Comparison of ENCODE assay signal across 8 cellular contexts in genomic region chr21:35051287-35051818, GRCh38. TPM values are rescaled to one million over a fixed set of nuclear protein-coding genes. Genes with fewer than 3 reads are reported as not detected.
A peak's percentile ranks its signal among the peaks of the same experiment; 100 is the strongest.
DNase-seq lines count a peak whose midpoint lies in the region; ATAC-seq and TF ChIP-seq lines count a peak whose summit lies in the region.

No MANE protein-coding gene starts in this region.

- intact Hi-C loops in HCT116 (cut with micrococcal nuclease) (loop anchor here (1.0 to 5.0 kb wide), 6 partner anchors 64 to 977 kb away; no protein-coding TSS in a partner anchor), PC-3 (cut with micrococcal nuclease) (loop anchor here (1.0 to 5.0 kb wide), 12 partner anchors 33 to 976 kb away; no protein-coding TSS in a partner anchor), transverse colon (cut with DNase I; ENCODE audit: low total_unique reads) (loop anchor here (5.0 kb wide), 1 partner anchor 271 kb away; no protein-coding TSS in a partner anchor)

- in situ Hi-C loops in transverse colon (cut with MboI; ENCODE audit: low pct_ligation_motif_present in 1 of 4, low pct_unique_long_range_greater_than_20kb in 1 of 4, low sequenced_read_pairs in 3 of 4), result loop anchor here in 1 of 4 donors (25.0 kb wide), 1 partner anchor 136 kb away; no protein-coding TSS in a partner anchor

- CTCF ChIA-PET in HCT116 (lab: Charles Lee) (interaction anchor here (0.9 to 1.7 kb wide), 6 partner anchors 14 to 349 kb away, joined by 3 to 14 read pairs (median 4); no protein-coding TSS in a partner anchor), PC-3 (lab: Charles Lee) (interaction anchor here (0.7 to 1.8 kb wide), 5 partner anchors 15 to 789 kb away, joined by 3 to 5 read pairs (median 4); no protein-coding TSS in a partner anchor)

- peak overlapping the region; percentile 86 for H2AFZ ChIP-seq in HCT116 (ENCODE audit: low read depth, low read length, poor library complexity, severe bottlenecking)
- peak overlapping the region; percentile 61 for H2AFZ ChIP-seq in PC-3 (ENCODE audit: low read length)
- no peak overlapping the region for H2AFZ ChIP-seq in parathyroid adenoma

- H3F3A ChIP-seq in PC-3 (ENCODE audit: low read length, unreplicated experiment), result peaks cover 12% of the 10 kb centered on the region

- H3K4me2 ChIP-seq in HCT116 (ENCODE audit: low read length) (peak overlapping the region; percentile 73), PC-3 (ENCODE audit: low read length) (peak overlapping the region; percentile 90), parathyroid adenoma (ENCODE audit: low read length) (no peak overlapping the region)

- POLR2A ChIA-PET in HCT116 (lab: Charles Lee) (interaction anchor here (1.7 kb wide), 1 partner anchor 87 kb away, joined by 4 read pairs; no protein-coding TSS in a partner anchor), PC-3 (lab: Charles Lee; ENCODE audit: unreplicated experiment) (interaction anchor here (0.5 to 0.7 kb wide), 4 partner anchors 51 to 436 kb away, joined by 3 to 4 read pairs (median 4); no protein-coding TSS in a partner anchor)

- H3K4me1 ChIP-seq in HCT116 (ENCODE audit: control insufficient read depth in 1 of 2, insufficient read depth in 2 of 2, low read length in 2 of 2) (peaks cover 27 to 50% of the 10 kb centered on the region in 2 experiments), PC-3 (ENCODE audit: insufficient read depth, low read length) (peaks cover 46% of the 10 kb centered on the region), foreskin keratinocyte (peaks cover 30% of the 10 kb centered on the region), parathyroid adenoma (no peaks in the 10 kb centered on the region), transverse colon (peaks cover 15 to 42% (median 28%) of the 10 kb centered on the region in 4 donors)

- TF ChIP-seq RAD21 in HCT116 (IDR thresholded peaks at IDR 0.05; ENCODE audit: low read depth), result peak; percentile 76

- no peaks in the 10 kb centered on the region for H4K20me1 ChIP-seq in HCT116 (ENCODE audit: insufficient read depth)
- no peaks in the 10 kb centered on the region for H4K20me1 ChIP-seq in PC-3 (ENCODE audit: low read length)

- H3K27ac ChIP-seq in HCT116 (ENCODE audit: low read depth, low read length) (peak overlapping the region; percentile 43; the same call in 1 of the 2 replicates), PC-3 (ENCODE audit: low read length) (peak overlapping the region; percentile 91), foreskin keratinocyte (no peak overlapping the region), parathyroid adenoma (no peak overlapping the region), transverse colon (peak overlapping the region; percentile 72 to 77 (median 73))

- DNase-seq in AML-193 (lab: John Stamatoyannopoulos, UW) (peak; percentile 97 to 98), HCT116 (ENCODE audit: low read depth, low spot score) (peak; percentile 80), PC-3 (peak; percentile 97), foreskin keratinocyte (peak in 1 of 2 donors; percentile 21), transverse colon (peak; percentile 89)
- DNase-seq in activated T-helper 1 cell treated with anti-CD3 and anti-CD28 coated beads, Interleukin-2, amount 50 U/mL, for 16 hours (ENCODE audit: low read depth in 1 of 2, low spot score in 1 of 2), result peak; percentile 68 to 71

- TF ChIP-seq POLR2A in HCT116 (IDR thresholded peaks at IDR 0.05; ENCODE audit: borderline replicate concordance, extremely low read depth, insufficient read depth, insufficient read length) (no peak), transverse colon (IDR thresholded peaks at IDR 0.05) (peak; percentile 15)

- H3K27me3 ChIP-seq in HCT116 (ENCODE audit: insufficient read depth, low read length) (no peaks in the 10 kb centered on the region), PC-3 (ENCODE audit: low read length) (no peaks in the 10 kb centered on the region), foreskin keratinocyte (no peaks in the 10 kb centered on the region), parathyroid adenoma (ENCODE audit: control insufficient read depth, insufficient read depth, low read length) (no peaks in the 10 kb centered on the region), transverse colon (no peaks in the 10 kb centered on the region)

- H3K36me3 ChIP-seq in HCT116 (ENCODE audit: control insufficient read depth in 1 of 2, insufficient read depth in 2 of 2, low read length in 2 of 2) (no peaks in the 10 kb centered on the region), PC-3 (ENCODE audit: low read depth, low read length) (no peaks in the 10 kb centered on the region), parathyroid adenoma (ENCODE audit: control insufficient read depth, insufficient read depth, low read length) (no peaks in the 10 kb centered on the region), transverse colon (no peaks in the 10 kb centered on the region)

- no peaks in the 10 kb centered on the region for H3K79me2 ChIP-seq in HCT116 (ENCODE audit: insufficient read depth, low read length)
- peaks cover 28% of the 10 kb centered on the region for H3K79me2 ChIP-seq in PC-3 (ENCODE audit: low read length)
- H3K79me2 ChIP-seq in parathyroid adenoma, result no peaks in the 10 kb centered on the region

- BruUV-seq in HCT116 (replicated peaks; lab: Mats Ljungman, UMichigan) (no TSS peak), PC-3 (replicated peaks; lab: Mats Ljungman, UMichigan) (no TSS peak)

- WGBS in transverse colon (ENCODE audit: low coverage in 1 of 2), 2 donors, result 0 to 3% methylated on average over 4 to 12 of the region's 12 CpGs

- TF ChIP-seq EP300 in transverse colon (IDR thresholded peaks at IDR 0.05; ENCODE audit: low read depth), result no peak

- RAD21 ChIA-PET in HCT116 (lab: Charles Lee; ENCODE audit: low non-redundant PET in 1 of 2, low total read pairs in 2 of 2, uncharacterized antibody in 2 of 2, unreplicated experiment in 2 of 2), result interaction anchor here in 1 of 2 experiments (1.2 to 1.7 kb wide), 3 partner anchors 166 to 349 kb away, joined by 4 to 11 read pairs (median 4); no protein-coding TSS in a partner anchor

- TF ChIP-seq CTCF in HCT116 (IDR thresholded peaks at IDR 0.05 in 2 of 3, conservative IDR thresholded peaks at IDR 0.05 in 1 of 3; ENCODE audit: borderline replicate concordance in 1 of 3, insufficient read depth in 1 of 3, low read depth in 2 of 3, low read length in 2 of 3) (peak; percentile 42 to 78 (median 75); a peak in 5 of 6 replicates), PC-3 (conservative IDR thresholded peaks at IDR 0.05; ENCODE audit: low read depth, low read length) (peak; percentile 88), foreskin keratinocyte (conservative IDR thresholded peaks at IDR 0.05) (peak; percentile 39), parathyroid adenoma (IDR thresholded peaks at IDR 0.05) (peak; percentile 15), transverse colon (IDR thresholded peaks at IDR 0.05) (peak; percentile 47 to 80 (median 64))

- ATAC-seq in HCT116 (peak; percentile 91), PC-3 (peak; percentile 59), foreskin keratinocyte (no peak), HG02870 (IDR thresholded peaks at IDR 0.05; ENCODE audit: unreplicated experiment) (no peak)

- H3K9me3 ChIP-seq in HCT116 (ENCODE audit: control insufficient read depth in 1 of 2, insufficient read depth in 1 of 2, low read depth in 1 of 2, low read length in 2 of 2), result no peaks in the 10 kb centered on the region
- H3K9me3 ChIP-seq in PC-3 (ENCODE audit: low read length), result no peaks in the 10 kb centered on the region
- H3K9me3 ChIP-seq in parathyroid adenoma (ENCODE audit: control insufficient read depth, low read length), result no peaks in the 10 kb centered on the region
- H3K9me3 ChIP-seq in transverse colon, result no peaks in the 10 kb centered on the region

- H3K9me2 ChIP-seq in HCT116 (ENCODE audit: insufficient read depth) (no peaks in the 10 kb centered on the region), PC-3 (replicated peaks; ENCODE audit: low read length) (no peaks in the 10 kb centered on the region)

- H3K9ac ChIP-seq in HCT116 (ENCODE audit: low read length), result peak overlapping the region; percentile 43
- H3K9ac ChIP-seq in PC-3 (ENCODE audit: low read length), result peak overlapping the region; percentile 75
- H3K9ac ChIP-seq in parathyroid adenoma, result no peak overlapping the region

- H3K4me3 ChIP-seq in HCT116 (replicated peaks in 1 of 2; ENCODE audit: low read depth in 1 of 2, low read length in 2 of 2), result peak overlapping the region in 1 of 2 experiments; percentile 31; a peak in 2 of 4 replicates
- peak overlapping the region; percentile 23; the same call in 1 of the 2 replicates for H3K4me3 ChIP-seq in PC-3 (ENCODE audit: low read length)
- no peak overlapping the region for H3K4me3 ChIP-seq in parathyroid adenoma (ENCODE audit: low read depth, low read length)
- no peak overlapping the region for H3K4me3 ChIP-seq in transverse colon

TF ChIP-seq in HCT116, 20 proteins besides CTCF, POLR2A, EP300 and RAD21 (continues in another document):
- TF ChIP-seq POLR2AphosphoS5 (IDR thresholded peaks at IDR 0.05; ENCODE audit: low read depth, low read length), result peak; percentile 39; the same call in 1 of the 2 replicates
- peak; percentile 94 for TF ChIP-seq TCF7L2 (IDR thresholded peaks at IDR 0.05; ENCODE audit: borderline replicate concordance, extremely low read depth, insufficient read depth, insufficient read length)
- peak; percentile 69 for TF ChIP-seq CEBPB (IDR thresholded peaks at IDR 0.05; ENCODE audit: low read depth)
- no peak for TF ChIP-seq ZBTB33 (IDR thresholded peaks at IDR 0.05; ENCODE audit: extremely low read depth, insufficient replicate concordance, low read length)
- TF ChIP-seq SIN3A (IDR thresholded peaks at IDR 0.05; ENCODE audit: low read depth), result no peak
- no peak for TF ChIP-seq ZFX (IDR thresholded peaks at IDR 0.05)
- no peak for TF ChIP-seq EGR1 (IDR thresholded peaks at IDR 0.05; ENCODE audit: low read depth)
- peak; percentile 47; the same call in 1 of the 2 replicates for TF ChIP-seq SP1 (IDR thresholded peaks at IDR 0.05; ENCODE audit: low read depth)

RNA-seq across cellular contexts. Expression of gene RUNX1, which starts 2.3 kb away (rescaled TPM):
- total RNA-seq in HCT116 (2021; ENCODE audit: unreplicated experiment) (33.5 TPM), PC-3 (2014; rRNA removed) (55.2 and 77.8 TPM in 2 replicates), foreskin keratinocyte (28.4 and 29.8 TPM in 2 replicates), transverse colon (10 to 100 TPM in 3 of 4 donors, 1 to 10 TPM in 1; 8.3 to 60.1 (median 34.7) TPM)
- 18.5 and 25.2 TPM in 2 replicates for polyA plus RNA-seq in HCT116 (2012)
- 13.8 and 15.3 TPM in 2 replicates for polyA plus RNA-seq in foreskin keratinocyte

Comparison
In these comparisons a context has a peak if more than half of its experiments do, and no peak if none do; other contexts are left out.
1. ATAC-seq: peak in HCT116 (single experiment) and PC-3 (single experiment); none in foreskin keratinocyte (single experiment) and HG02870 (single experiment).
2. H3K27ac ChIP-seq: peak in HCT116 (single experiment), PC-3 (single experiment) and transverse colon (4 of 4); none in foreskin keratinocyte (single experiment) and parathyroid adenoma (single experiment).
3. CTCF ChIP-seq: peak in every context shown above with its lines; median percentile 88 in PC-3; 75 in HCT116; 64 in transverse colon; 39 in foreskin keratinocyte; 15 in parathyroid adenoma.